8 cellular contexts compared by ENCODE assay signal in the genomic region with DNA sequence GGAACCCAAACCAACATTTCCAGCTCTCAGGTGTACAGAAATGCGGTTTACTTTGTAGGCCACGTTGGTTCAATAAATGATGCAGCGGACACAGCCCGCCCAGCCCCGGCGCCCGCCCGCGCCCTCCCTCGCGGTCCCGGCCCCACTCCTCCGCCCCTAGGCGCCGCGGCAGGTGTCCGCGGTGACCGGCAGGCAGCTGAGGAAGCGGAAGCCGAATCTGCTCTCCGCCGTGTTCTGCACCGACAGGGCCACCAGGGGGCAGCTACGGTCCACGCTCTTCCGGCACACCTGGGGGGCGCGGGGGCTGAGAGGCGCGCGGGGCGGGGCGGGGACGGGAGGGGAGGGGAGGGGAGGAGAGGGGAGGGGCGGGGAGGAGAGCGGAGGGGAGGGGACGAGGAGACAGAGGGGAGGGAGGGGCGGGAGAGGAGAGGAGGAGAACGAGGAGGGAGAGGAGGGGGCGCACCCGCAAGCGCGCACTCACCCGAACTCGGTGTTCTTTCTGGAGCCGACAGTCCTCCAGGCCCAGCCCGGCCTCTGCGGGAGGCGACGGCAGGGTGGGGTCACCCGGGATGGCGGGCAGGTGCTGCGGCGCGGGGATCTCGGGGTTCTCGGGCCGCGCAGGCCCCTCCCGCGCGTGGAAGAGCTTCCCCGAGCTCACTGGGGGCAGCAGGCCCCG. TPM values are rescaled to one million over a fixed set of nuclear protein-coding genes. Genes with fewer than 3 reads are reported as not detected.
DNase-seq lines count a peak whose midpoint lies in the region; ATAC-seq and TF ChIP-seq lines count a peak whose summit lies in the region.

No MANE protein-coding gene starts in this region.

- no peaks in the 10 kb centered on the region for H3K27me3 Mint-ChIP-seq in T-cell

- ATAC-seq in GM19351 (IDR thresholded peaks at IDR 0.05; ENCODE audit: unreplicated experiment) (peak; percentile 71), T-cell (replicated peaks in 1 of 4) (peak; percentile 73 to 82 (median 78))

- peaks cover 10 to 13% (median 11%) of the 10 kb centered on the region in 3 donors for H3K4me1 Mint-ChIP-seq in T-cell

- intact Hi-C loops in adrenal gland (cut with DNase I): loop anchor here (5.0 to 10.0 kb wide), 3 partner anchors 57 to 170 kb away; no protein-coding TSS in a partner anchor

- peaks cover 24% of the 10 kb centered on the region for H3K27me3 ChIP-seq in adrenal gland
- peaks cover 48% of the 10 kb centered on the region for H3K27me3 ChIP-seq in iPS-18a (ENCODE audit: control insufficient read depth, insufficient read depth, low read length)

- H3K4me1 ChIP-seq in adrenal gland (replicated peaks in 1 of 2): peaks cover 1 to 15% of the 10 kb centered on the region in 2 donors
- H3K4me1 ChIP-seq in iPS-18a (ENCODE audit: control insufficient read depth, low read depth, low read length): peaks cover 2% of the 10 kb centered on the region

- no peak overlapping the region for H3K27ac Mint-ChIP-seq in T-cell

- H3K27ac ChIP-seq in adrenal gland (no peak overlapping the region), iPS-18a (ENCODE audit: low read length) (no peak overlapping the region)

- no peaks in the 10 kb centered on the region for H3K9me3 Mint-ChIP-seq in T-cell

- CTCF ChIA-PET in T-cell (lab: Charles Lee): interaction anchor here (0.5 to 1.6 kb wide), 14 partner anchors 21 to 204 kb away, joined by 3 to 12 read pairs (median 4); a partner anchor contains a TSS

- H3K36me3 ChIP-seq in adrenal gland (replicated peaks in 1 of 2) (no peaks in the 10 kb centered on the region), iPS-18a (ENCODE audit: control insufficient read depth, low read depth, low read length) (no peaks in the 10 kb centered on the region)

- no peaks in the 10 kb centered on the region for H3K9me3 ChIP-seq in adrenal gland (replicated peaks in 1 of 3)
- H3K9me3 ChIP-seq in iPS-18a (ENCODE audit: control insufficient read depth, low read depth, low read length): no peaks in the 10 kb centered on the region

- POLR2A ChIA-PET in T-cell (lab: Charles Lee): interaction anchor here in 1 of 2 donors (0.6 to 0.8 kb wide), 2 partner anchors 139 to 140 kb away, joined by 3 to 6 read pairs; a partner anchor contains a TSS

- H3K9ac ChIP-seq in iPS-18a (ENCODE audit: low read length): no peak overlapping the region

- H3K4me3 Mint-ChIP-seq in T-cell: peak overlapping the region; percentile 34 to 62 (median 55)

- TF ChIP-seq POLR2A in adrenal gland (IDR thresholded peaks at IDR 0.05): no peak

- H3K4me3 ChIP-seq in adrenal gland: peak overlapping the region in 1 of 4 donors; percentile 41
- peak overlapping the region; percentile 58 for H3K4me3 ChIP-seq in iPS-18a (ENCODE audit: low read length)

- no peaks in the 10 kb centered on the region for H3K36me3 Mint-ChIP-seq in T-cell

- 0 to 3% (median 1%) methylated on average over 7 to 53 of the region's 65 CpGs for WGBS in adrenal gland, 4 donors

- DNase-seq in AG09319 (ENCODE audit: extremely low read depth, low read depth): no peak
- peak; percentile 52 for DNase-seq in NCI-H1048 (lab: John Stamatoyannopoulos, UW)
- DNase-seq in T-cell: peak; percentile 23 to 80 (median 66)
- DNase-seq in adrenal gland: peak in 3 of 7 donors; percentile 52 to 59 (median 57)
- peak; percentile 83 for DNase-seq in stimulated activated CD4-positive, alpha-beta T cell treated with anti-CD3 and anti-CD28 coated beads, Interleukin-15, amount 100 ng/mL, for 24 hours
- DNase-seq in occipital lobe (lab: John Stamatoyannopoulos, UW): no peak

- TF ChIP-seq CTCF in AG09319 (IDR thresholded peaks at IDR 0.05; ENCODE audit: low read depth, low read length) (peak; percentile 50), adrenal gland (IDR thresholded peaks at IDR 0.05) (peak in 4 of 6 experiments; percentile 27 to 60 (median 36))

RNA-seq across cellular contexts. Expression of a gene that starts 5.6 kb away (rescaled TPM):
- total RNA-seq in T-cell: 10 to 100 TPM in 1 of 5 donors, 1 to 10 TPM in 4; 5.1 to 13.4 (median 8.8) TPM
- total RNA-seq in adrenal gland: 1 to 10 TPM in 7 of 8 donors, under 1 TPM in 1; 0.35 to 9.1 (median 6.1) TPM
- 10 to 100 TPM in 2 of 3 donors, under 1 TPM in 1; 0.20 to 21.0 (median 12.7) TPM for polyA plus RNA-seq in adrenal gland
- total RNA-seq in occipital lobe: 0.16 TPM

RNA-seq across cellular contexts. Expression of a gene that starts 5.8 kb away (rescaled TPM):
- total RNA-seq in T-cell (10 to 100 TPM; 23.2 to 68.4 (median 63.4) TPM), adrenal gland (10 to 100 TPM in 4 of 8 donors, 1 to 10 TPM in 4; 2.9 to 18.2 (median 7.9) TPM), occipital lobe (2.5 TPM)
- polyA plus RNA-seq in adrenal gland: 10 to 100 TPM in 1 of 3 donors, 1 to 10 TPM in 1, under 1 TPM in 1; 0.33 to 19.9 (median 9.8) TPM

RNA-seq across cellular contexts. Expression of a gene that starts 17.6 kb away (rescaled TPM):
- 1 to 10 TPM; 3.4 to 6.1 (median 5.6) TPM for total RNA-seq in T-cell
- 1 to 10 TPM in 2 of 8 donors, under 1 TPM in 5, not detected in 1; 0.32 to 1.7 (median 0.93) TPM for total RNA-seq in adrenal gland
- 1 to 10 TPM in 2 of 3 donors, not detected in 1; 1.7 to 4.3 TPM for polyA plus RNA-seq in adrenal gland
- 1.1 TPM for total RNA-seq in occipital lobe

RNA-seq across cellular contexts. Expression of a gene that starts 19.6 kb away (rescaled TPM):
- total RNA-seq in T-cell: 10 to 100 TPM; 27.6 to 53.4 (median 47.6) TPM
- total RNA-seq in adrenal gland: 10 to 100 TPM; 10.8 to 45.0 (median 39.0) TPM
- 100 to 1,000 TPM in 2 of 3 donors, 10 to 100 TPM in 1; 18.7 to 190 (median 164) TPM for polyA plus RNA-seq in adrenal gland
- total RNA-seq in occipital lobe: 27.0 TPM

RNA-seq across cellular contexts. Expression of a gene that starts 21.3 kb away (rescaled TPM):
- total RNA-seq in T-cell (10 to 100 TPM; 40.2 to 69.4 (median 66.3) TPM), adrenal gland (10 to 100 TPM; 17.2 to 42.2 (median 30.1) TPM), occipital lobe (27.3 TPM)
- 10 to 100 TPM in 2 of 3 donors, 1 to 10 TPM in 1; 8.7 to 62.3 (median 23.3) TPM for polyA plus RNA-seq in adrenal gland

Comparison
In these comparisons a context has a peak if more than half of its experiments do, and no peak if none do; other contexts are left out.
1. DNase-seq: peak in NCI-H1048 (single experiment), T-cell (34 of 34) and stimulated activated CD4-positive, alpha-beta T cell treated with anti-CD3 and anti-CD28 coated beads, Interleukin-15, amount 100 ng/mL, for 24 hours (single experiment); none in AG09319 (single experiment) and occipital lobe (single experiment).